ENCODE assay signal across 24 cellular contexts in the genomic region with DNA sequence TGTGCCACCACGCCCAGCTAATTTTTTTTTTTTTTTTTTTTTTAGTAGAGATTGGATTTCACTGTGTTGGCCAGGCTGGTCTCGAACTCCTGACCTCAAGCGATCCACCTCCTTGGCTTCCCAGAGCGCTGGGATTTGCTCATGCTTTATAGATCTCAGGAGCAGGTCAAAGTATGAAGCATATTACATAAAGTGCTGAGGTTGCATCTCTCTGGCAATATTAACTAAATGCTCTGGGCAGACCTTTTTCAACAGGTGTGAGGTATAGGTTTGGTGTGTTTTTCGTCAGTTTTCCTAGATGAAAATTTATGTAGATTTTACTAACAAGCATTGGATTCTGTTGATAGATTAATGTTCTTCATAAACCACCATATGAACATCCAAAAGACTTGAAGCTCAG. TPM values are rescaled to one million over a fixed set of nuclear protein-coding genes. Genes with fewer than 3 reads are reported as not detected.
"Had no signal": no experiment of that assay in that cellular context is flagged by ENCODE, and none has a peak within 500 bp of the region (broad histone marks: within the 10 kb centered on the region; RNA-seq: fewer than 3 reads in every experiment).

No MANE protein-coding gene starts in this region.

- H3K9me3 ChIP-seq: SK-N-SH had no signal

- H3K4me2 ChIP-seq: KMS-11, SK-N-SH had no signal

- DNase-seq: Kasumi-1, MM.1S, NCI-H1092 treated with DMSO at 0.1 percent for 48 hours, NCI-H1436, NCI-H187, NCI-H2029, NCI-H2081 treated with DMSO at 0.1 percent for 48 hours, NCI-H2171, NCI-H226, NCI-H446, NCI-H510A, NCI-H524 treated with DMSO at 0.1 percent for 48 hours, NCI-H69, NCI-H774, SHP77, SK-N-SH, SW 1271 had no signal

- FAIRE-seq: HTR-8/SVneo had no signal

- ATAC-seq: Panc1 had no signal

- H3K9ac ChIP-seq: KMS-11, SK-N-SH had no signal

- H3K27ac ChIP-seq: HL-60, KMS-11, RWPE1 had no signal

RNA-seq across cellular contexts. Expression of a gene that starts 59.4 kb away (rescaled TPM):
- total RNA-seq: M059J, SK-MEL-5 had no signal
- polyA plus RNA-seq: SK-N-SH had no signal
